ENCODE assay signal across 32 cellular contexts in the genomic region with DNA sequence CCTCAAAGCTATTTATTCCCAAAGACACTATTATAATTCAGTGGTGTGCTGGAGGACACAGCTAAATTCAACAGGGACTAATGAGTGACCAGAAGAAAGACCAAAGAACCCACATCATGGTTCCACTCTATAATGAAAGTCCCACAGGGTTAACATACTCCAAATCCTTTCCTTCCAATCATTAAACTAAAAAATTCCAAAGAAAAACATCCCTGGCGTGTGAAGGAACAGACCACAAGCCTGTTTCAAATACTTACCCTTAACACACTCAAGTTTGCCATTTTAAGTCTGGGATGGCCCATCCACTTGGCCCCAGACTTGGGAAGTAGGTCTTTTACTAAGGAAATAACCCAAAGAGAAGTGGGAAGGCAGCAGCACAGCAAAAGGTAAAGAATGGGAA.
"Had no signal": no experiment of that assay in that cellular context is flagged by ENCODE, and none has a peak within 500 bp of the region (broad histone marks: within the 10 kb centered on the region; RNA-seq: fewer than 3 reads in every experiment).

No MANE protein-coding gene starts in this region.

- H3K9ac ChIP-seq: SK-N-SH had no signal

- H3K9me3 ChIP-seq: mucosa of descending colon, pancreas, prostate gland, sigmoid colon, SK-N-SH, suprapubic skin had no signal

- H3K4me2 ChIP-seq: SK-N-SH had no signal

- H3K4me1 ChIP-seq: breast epithelium, foreskin keratinocyte, pancreas, prostate gland, sigmoid colon, suprapubic skin had no signal

- DNase-seq: activated CD4-positive, alpha-beta memory T cell treated with anti-CD3 and anti-CD28 coated beads for 36 hours; activated CD4-positive, alpha-beta T cell treated with anti-CD3 and anti-CD28 coated beads, Interleukin-2, amount 10 ng/mL, durations not matched to agents 24 days and 14 days; activated CD4-positive, CD25-positive, alpha-beta regulatory T cell treated with anti-CD3 and anti-CD28 coated beads, Interleukin-2, amount 50 U/mL, for 72 hours; activated CD8-positive, alpha-beta memory T cell treated with anti-CD3 and anti-CD28 coated beads, Interleukin-2, amount 50 U/mL, for 48 hours; activated gamma-delta T cell treated with Interleukin-2 at 50 U/mL for 16 hours; activated naive CD4-positive, alpha-beta T cell treated with anti-CD3 and anti-CD28 coated beads, Interleukin-2, amount 50 U/mL, for 16 hours; activated T-cell treated with anti-CD3 and anti-CD28 coated beads, Interleukin-2, amount 50 U/mL, for 4 hours; amygdala; central memory CD4-positive, alpha-beta T cell; dorsolateral prefrontal cortex; effector memory CD8-positive, alpha-beta T cell; erythroblast; foreskin keratinocyte; left ventricle myocardium inferior; mucosa of descending colon; pancreas; sigmoid colon; SK-N-SH; stimulated activated CD4-positive, alpha-beta T cell treated with anti-CD3 and anti-CD28 coated beads, Interleukin-15, amount 100 ng/mL, for 24 hours; stimulated activated CD4-positive, alpha-beta T cell treated with anti-CD3 and anti-CD28 coated beads, Interleukin-2, amount 100 ng/mL, for 24 hours; stimulated activated naive B cell treated with anti-CD40 and anti-IgM and Interleukin-4, amounts not matched to agents 10 μg/mL and 1 μg/mL and 100 μg/mL, for 72 hours; SW 1271; T1000; WERI-Rb-1 had no signal

- H3K27ac Mint-ChIP-seq: activated CD4-positive, alpha-beta memory T cell treated with anti-CD3 and anti-CD28 coated beads for 36 hours; activated CD4-positive, alpha-beta T cell treated with anti-CD3 and anti-CD28 coated beads, Interleukin-2, amount 10 ng/mL, durations not matched to agents 24 days and 14 days; activated T-helper 17 cell treated with anti-CD3 and anti-CD28 coated beads, Interleukin-2, amount 50 U/mL, for 72 hours; effector memory CD8-positive, alpha-beta T cell; natural killer cell treated with Interleukin-12 subunit alpha and Interleukin-12 subunit beta and Interleukin-15 and Interleukin-18, amount 100 ng/mL, for 72 hours; stimulated activated naive B cell treated with anti-CD40 and anti-IgM and Interleukin-4, amounts not matched to agents 10 μg/mL and 1 μg/mL and 100 μg/mL, for 72 hours; T-helper 1 cell treated with Interleukin-12 subunit alpha and Interleukin-12 subunit beta and Interleukin-4 antibody, amounts not matched to agents 30 μg/mL and 1 μg/mL, for 36 hours had no signal

- H3K4me1 Mint-ChIP-seq: activated CD4-positive, alpha-beta T cell treated with anti-CD3 and anti-CD28 coated beads, Interleukin-2, amount 10 ng/mL, durations not matched to agents 24 days and 14 days; activated T-helper 17 cell treated with anti-CD3 and anti-CD28 coated beads, Interleukin-2, amount 50 U/mL, for 72 hours; stimulated activated naive B cell treated with anti-CD40 and anti-IgM and Interleukin-4, amounts not matched to agents 10 μg/mL and 1 μg/mL and 100 μg/mL, for 72 hours had no signal

- H3K36me3 ChIP-seq: breast epithelium, left ventricle myocardium inferior, pancreas, prostate gland, sigmoid colon, suprapubic skin, tibial nerve, WERI-Rb-1 had no signal

- H3K4me3 Mint-ChIP-seq: activated CD4-positive, alpha-beta memory T cell treated with anti-CD3 and anti-CD28 coated beads for 36 hours; activated CD4-positive, alpha-beta T cell treated with anti-CD3 and anti-CD28 coated beads, Interleukin-2, amount 10 ng/mL, durations not matched to agents 24 days and 14 days; activated T-cell treated with anti-CD3 and anti-CD28 coated beads, Interleukin-2, amount 50 U/mL, for 4 hours; activated T-helper 17 cell treated with anti-CD3 and anti-CD28 coated beads, Interleukin-2, amount 50 U/mL, for 72 hours; effector memory CD8-positive, alpha-beta T cell; natural killer cell treated with Interleukin-12 subunit alpha and Interleukin-12 subunit beta and Interleukin-15 and Interleukin-18, amount 100 ng/mL, for 72 hours; stimulated activated naive B cell treated with anti-CD40 and anti-IgM and Interleukin-4, amounts not matched to agents 10 μg/mL and 1 μg/mL and 100 μg/mL, for 72 hours; T-helper 1 cell treated with Interleukin-12 subunit alpha and Interleukin-12 subunit beta and Interleukin-4 antibody, amounts not matched to agents 30 μg/mL and 1 μg/mL, for 36 hours had no signal

- H3K36me3 Mint-ChIP-seq: activated CD4-positive, alpha-beta memory T cell treated with anti-CD3 and anti-CD28 coated beads for 36 hours; natural killer cell treated with Interleukin-12 subunit alpha and Interleukin-12 subunit beta and Interleukin-15 and Interleukin-18, amount 100 ng/mL, for 72 hours had no signal

- H3K4me3 ChIP-seq: breast epithelium, dorsolateral prefrontal cortex, left ventricle myocardium inferior, lung, mucosa of descending colon, pancreas, prostate gland, sigmoid colon, suprapubic skin, tibial nerve had no signal

- H3K27me3 ChIP-seq: breast epithelium, dorsolateral prefrontal cortex, foreskin keratinocyte, pancreas, sigmoid colon, suprapubic skin, tibial nerve had no signal

- H3K27ac ChIP-seq: breast epithelium, foreskin keratinocyte, left ventricle myocardium inferior, pancreas, prostate gland, sigmoid colon, suprapubic skin, tibial nerve, WERI-Rb-1 had no signal

- ATAC-seq: activated T-cell treated with anti-CD3 and anti-CD28 coated beads, Interleukin-2, amount 50 U/mL, for 4 hours; activated T-helper 17 cell treated with anti-CD3 and anti-CD28 coated beads, Interleukin-2, amount 50 U/mL, for 72 hours; effector memory CD8-positive, alpha-beta T cell; foreskin keratinocyte; mucosa of descending colon; natural killer cell treated with Interleukin-12 subunit alpha and Interleukin-12 subunit beta and Interleukin-15 and Interleukin-18, amount 100 ng/mL, for 72 hours; pancreas; stimulated activated naive B cell treated with anti-CD40 and anti-IgM and Interleukin-4, amounts not matched to agents 10 μg/mL and 1 μg/mL and 100 μg/mL, for 72 hours had no signal
